ENCODE assay signal across 8 cellular contexts in genomic region chr3:102129774-102130608, GRCh38.
DNase-seq lines count a peak whose midpoint lies in the region; ATAC-seq lines count a peak whose summit lies in the region.

No MANE protein-coding gene starts in this region.

- ATAC-seq in esophagus mucosa (peak; percentile 91), GM19324 (IDR thresholded peaks at IDR 0.05; ENCODE audit: low FRiP score, unreplicated experiment) (no peak)

- peak; percentile 61 for DNase-seq in Daoy (ENCODE audit: low read depth)
- DNase-seq in NOMO-1 treated with DMSO at 0.1 percent for 48 hours (lab: John Stamatoyannopoulos, UW; ENCODE audit: unreplicated experiment), result peak; percentile 50
- peak; percentile 8 for DNase-seq in putamen (ENCODE audit: low spot score)
- DNase-seq in NCI-H1048 (lab: John Stamatoyannopoulos, UW), result no peak
- no peak for DNase-seq in activated CD4-positive, alpha-beta T cell treated with anti-CD3 and anti-CD28 coated beads, Interleukin-2, amount 50 U/mL, for 4 hours
- DNase-seq in germinal center (ENCODE audit: low spot score), result no peak

Comparison
In these comparisons a context has a peak if more than half of its experiments do, and no peak if none do; other contexts are left out.
1. DNase-seq: peak in Daoy (single experiment), NOMO-1 treated with DMSO at 0.1 percent for 48 hours (single experiment) and putamen (single experiment); none in NCI-H1048 (single experiment), activated CD4-positive, alpha-beta T cell treated with anti-CD3 and anti-CD28 coated beads, Interleukin-2, amount 50 U/mL, for 4 hours (0 of 2) and germinal center (single experiment).